6 cellular contexts compared by ENCODE assay signal in the genomic region with DNA sequence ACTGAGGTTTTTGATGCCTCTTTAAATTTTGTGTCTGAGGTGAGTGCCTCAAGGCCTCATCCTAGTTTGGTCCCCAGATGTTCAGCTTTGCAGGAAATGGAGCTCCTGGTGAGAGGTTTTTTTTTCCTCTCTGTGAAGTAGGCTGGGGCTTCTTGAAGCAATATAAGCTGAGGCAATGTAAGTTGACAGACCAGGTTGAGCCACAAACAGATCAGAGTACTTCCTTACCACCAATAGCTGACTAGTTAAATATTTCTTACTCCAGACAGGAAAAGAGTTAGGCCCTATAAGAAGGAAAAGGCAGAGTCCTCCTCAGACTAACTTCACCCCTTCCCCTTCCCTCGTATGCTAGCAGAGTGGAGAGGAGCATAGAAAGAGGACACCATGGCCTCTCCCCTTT.
"Had no signal": no experiment of that assay in that cellular context is flagged by ENCODE, and none has a peak within 500 bp of the region (broad histone marks: within the 10 kb centered on the region; RNA-seq: fewer than 3 reads in every experiment).

No MANE protein-coding gene starts in this region.

- H3K9me3 ChIP-seq: HAP-1 had no signal

- H3K4me1 ChIP-seq: HAP-1 had no signal

- H3K36me3 ChIP-seq: HAP-1 had no signal

- H3K4me3 ChIP-seq: GM23248, HAP-1 had no signal

- ATAC-seq: HCT116 had no signal

- DNase-seq: GM23248, GOT3, H7, IMR-90 had no signal
